In genomic region chr16:85110105-85110504, GRCh38 we compare ENCODE assay signal across 35 cellular contexts. TPM values are rescaled to one million over a fixed set of nuclear protein-coding genes. Genes with fewer than 3 reads are reported as not detected.
"Had no signal": no experiment of that assay in that cellular context is flagged by ENCODE, and none has a peak within 500 bp of the region (broad histone marks: within the 10 kb centered on the region; RNA-seq: fewer than 3 reads in every experiment).

No MANE protein-coding gene starts in this region.

- H3K4me1 ChIP-seq: adrenal gland, foreskin keratinocyte had no signal

- H3K27me3 ChIP-seq: adrenal gland, body of pancreas, esophagus muscularis mucosa, gastrocnemius medialis had no signal

- H3K4me3 ChIP-seq: adrenal gland, body of pancreas, esophagus muscularis mucosa, gastrocnemius medialis had no signal

- H3K9me3 ChIP-seq: adrenal gland, body of pancreas, esophagus muscularis mucosa, gastrocnemius medialis had no signal

- DNase-seq: activated B cell treated with CpG ODN at 0.5 μM for 24 hours; activated CD4-positive, alpha-beta memory T cell treated with anti-CD3 and anti-CD28 coated beads for 36 hours; activated CD4-positive, alpha-beta T cell treated with anti-CD3 and anti-CD28 coated beads for 48 hours; activated CD8-positive, alpha-beta memory T cell treated with anti-CD3 and anti-CD28 coated beads, Interleukin-2, amount 10 ng/mL, durations not matched to agents 7 days and 5 days; activated CD8-positive, alpha-beta memory T cell treated with anti-CD3 and anti-CD28 coated beads, Interleukin-2, amount 50 U/mL, for 4 hours; activated CD8-positive, alpha-beta T cell treated with anti-CD3 and anti-CD28 coated beads, Interleukin-2, amount 10 ng/mL, durations not matched to agents 7 days and 5 days; activated effector memory CD4-positive, alpha-beta T cell treated with anti-CD3 and anti-CD28 coated beads, Interleukin-2, amount 50 U/mL, for 16 hours; activated naive CD4-positive, alpha-beta T cell treated with anti-CD3 and anti-CD28 coated beads for 36 hours; activated naive CD8-positive, alpha-beta T cell treated with anti-CD3 and anti-CD28 coated beads for 36 hours; activated naive CD8-positive, alpha-beta T cell treated with anti-CD3 and anti-CD28 coated beads, Interleukin-2, amount 50 U/mL, for 24 hours; activated T-cell treated with anti-CD3 and anti-CD28 coated beads, Interleukin-2, amount 50 U/mL, for 1 hour; activated T-cell treated with anti-CD3 and anti-CD28 coated beads, Interleukin-2, amount 50 U/mL, for 48 hours; adrenal gland; amygdala; aorta; body of pancreas; caudate nucleus; cortex of kidney; dermis blood vessel endothelial cell; effector CD4-positive, alpha-beta T cell; effector memory CD8-positive, alpha-beta T cell; erythroblast; foreskin keratinocyte; gastrocnemius medialis; glutamatergic neuron; T-helper 1 cell; T-helper 17 cell; T1000; WERI-Rb-1 had no signal

- ATAC-seq: activated CD4-positive, CD25-positive, alpha-beta regulatory T cell treated with anti-CD3 and anti-CD28 coated beads, Interleukin-2, amount 50 U/mL, for 24 hours; activated CD8-positive, alpha-beta memory T cell treated with anti-CD3 and anti-CD28 coated beads, Interleukin-2, amount 10 ng/mL, durations not matched to agents 7 days and 5 days; activated CD8-positive, alpha-beta T cell treated with anti-CD3 and anti-CD28 coated beads, Interleukin-2, amount 10 ng/mL, durations not matched to agents 7 days and 5 days; activated naive CD8-positive, alpha-beta T cell treated with anti-CD3 and anti-CD28 coated beads, Interleukin-2, amount 50 U/mL, for 24 hours; body of pancreas; effector memory CD8-positive, alpha-beta T cell; foreskin keratinocyte; gastrocnemius medialis; T-helper 17 cell had no signal

- H3K27ac ChIP-seq: adrenal gland, body of pancreas, esophagus muscularis mucosa, foreskin keratinocyte, gastrocnemius medialis, WERI-Rb-1 had no signal

- H3K36me3 ChIP-seq: adrenal gland, esophagus muscularis mucosa, gastrocnemius medialis, WERI-Rb-1 had no signal

RNA-seq across cellular contexts. Expression of gene CIBAR2, which starts 2.2 kb away (rescaled TPM):
- total RNA-seq: activated B cell treated with CpG ODN at 0.5 μM for 24 hours; activated CD4-positive, alpha-beta memory T cell treated with anti-CD3 and anti-CD28 coated beads for 36 hours; activated CD8-positive, alpha-beta memory T cell treated with anti-CD3 and anti-CD28 coated beads for 36 hours; activated CD8-positive, alpha-beta memory T cell treated with anti-CD3 and anti-CD28 coated beads, Interleukin-2, amount 10 ng/mL, durations not matched to agents 7 days and 5 days; activated CD8-positive, alpha-beta T cell treated with anti-CD3 and anti-CD28 coated beads, Interleukin-2, amount 10 ng/mL, durations not matched to agents 7 days and 5 days; activated naive CD4-positive, alpha-beta T cell treated with anti-CD3 and anti-CD28 coated beads for 36 hours; activated naive CD8-positive, alpha-beta T cell treated with anti-CD3 and anti-CD28 coated beads for 36 hours; activated T-helper 1 cell treated with anti-CD3 and anti-CD28 coated beads, Interleukin-12 subunit alpha, Interleukin-12 subunit beta, Interleukin-2, Interleukin-4 antibody, amounts not matched to agents 30 ng/mL and 10 ng/mL and 1 ng/mL, durations not matched to agents 14 hours and 24 hours and 36 hours; activated T-helper 2 cell treated with anti-CD3 and anti-CD28 coated beads, Interferon-gamma antibody, Interleukin-2, Interleukin-4, amounts not matched to agents 10 μg/mL and 5 μg/mL and 100 μg/mL, durations not matched to agents 14 hours and 24 hours and 36 hours; body of pancreas; chondrocyte; dermis blood vessel endothelial cell; esophagus muscularis mucosa; foreskin keratinocyte; gastrocnemius medialis; T-helper 17 cell had no signal
- polyA plus RNA-seq: aorta, foreskin keratinocyte had no signal
